In the genomic region with DNA sequence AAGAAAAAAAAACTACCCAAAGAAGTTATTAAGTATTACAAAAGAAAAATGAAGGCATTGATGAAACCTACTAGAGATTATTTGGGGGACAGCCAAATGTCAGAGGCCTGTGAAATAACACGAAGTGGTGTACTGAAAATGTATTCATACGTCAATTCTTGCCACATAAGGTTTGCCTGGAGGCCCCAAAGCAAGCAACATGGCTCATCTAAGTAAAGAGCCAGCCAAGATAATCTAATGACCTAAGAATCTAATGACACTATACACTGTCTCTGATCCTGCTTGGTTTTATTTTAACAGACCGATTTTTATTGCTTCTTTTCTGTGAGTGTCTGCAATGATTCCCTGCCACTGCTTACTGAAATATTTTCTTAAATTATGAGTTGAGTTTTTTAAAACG, we compare ENCODE assay signal across 19 cellular contexts. TPM values are rescaled to one million over a fixed set of nuclear protein-coding genes. Genes with fewer than 3 reads are reported as not detected.
A peak's percentile ranks its signal among the peaks of the same experiment; 100 is the strongest.
DNase-seq lines count a peak whose midpoint lies in the region; ATAC-seq, FAIRE-seq and TF ChIP-seq lines count a peak whose summit lies in the region.
"Had no signal": no experiment of that assay in that cellular context is flagged by ENCODE, and none has a peak within 500 bp of the region (broad histone marks: within the 10 kb centered on the region; RNA-seq: fewer than 3 reads in every experiment).

No MANE protein-coding gene starts in this region.

- no peaks in the 10 kb centered on the region for H3K27me3 ChIP-seq in pancreas
- H3K27me3 ChIP-seq in lower lobe of right lung (ENCODE audit: low read depth), result no peaks in the 10 kb centered on the region
- H3K27me3 ChIP-seq: testis had no signal

- intact Hi-C loops in pancreas (cut with DNase I) (no loop called here), lower lobe of right lung (cut with DNase I) (no loop called here)

- no peaks in the 10 kb centered on the region for H3K9me3 ChIP-seq in pancreas
- no peaks in the 10 kb centered on the region for H3K9me3 ChIP-seq in lower lobe of right lung
- H3K9me3 ChIP-seq: testis had no signal

- DNase-seq in AG08395 (ENCODE audit: low spot score), result peak; percentile 50
- peak; percentile 75 for DNase-seq in amniotic epithelial cell (ENCODE audit: low read depth)
- DNase-seq in foreskin fibroblast, result peak; percentile 64 to 83
- no peak for DNase-seq in pancreas
- DNase-seq in lower lobe of right lung, result no peak
- no peak for DNase-seq in effector CD8-positive, alpha-beta T cell (lab: John Stamatoyannopoulos, UW)
- DNase-seq: activated CD4-positive, alpha-beta T cell treated with anti-CD3 and anti-CD28 coated beads, Interleukin-2, amount 50 U/mL, for 1 hour; anterior cingulate cortex; DMS 273 treated with DMSO at 0.1 percent for 48 hours; hypothalamus; NCI-H1105 treated with DMSO at 0.1 percent for 48 hours; NCI-H510A; stimulated activated CD4-positive, alpha-beta T cell treated with anti-CD3 and anti-CD28 coated beads, Interleukin-12 subunit alpha, Interleukin-12 subunit beta, amount 100 ng/mL, for 4 hours; T1000; testis had no signal

- no peak for TF ChIP-seq CTCF in foreskin fibroblast (IDR thresholded peaks at IDR 0.05; ENCODE audit: low read depth, low read length)
- TF ChIP-seq CTCF in pancreas (IDR thresholded peaks at IDR 0.05), result no peak
- no peak for TF ChIP-seq CTCF in lower lobe of right lung (IDR thresholded peaks at IDR 0.05)

- 66 to 70% methylated on average over 4 of the region's 4 CpGs for WGBS in pancreas, 2 donors

- H3K4me3 ChIP-seq in foreskin fibroblast (ENCODE audit: low read depth in 1 of 2, low read length in 2 of 2) (no peak overlapping the region), pancreas (no peak overlapping the region), lower lobe of right lung (no peak overlapping the region)
- H3K4me3 ChIP-seq: testis had no signal

- H3K36me3 ChIP-seq in pancreas, result no peaks in the 10 kb centered on the region
- no peaks in the 10 kb centered on the region for H3K36me3 ChIP-seq in lower lobe of right lung

- no peak overlapping the region for H3K27ac ChIP-seq in pancreas
- H3K27ac ChIP-seq in lower lobe of right lung, result no peak overlapping the region
- H3K27ac ChIP-seq: testis had no signal

- FAIRE-seq in pancreas (lab: Jason Lieb, UNC), result peak; percentile 68
- FAIRE-seq: RCC 7860 had no signal

- peak in 1 of 4 donors; percentile 56 for ATAC-seq in pancreas
- no peak for ATAC-seq in HG02870 (IDR thresholded peaks at IDR 0.05; ENCODE audit: unreplicated experiment)
- no peak for ATAC-seq in GM21423 (IDR thresholded peaks at IDR 0.05; ENCODE audit: unreplicated experiment)
- no peak for ATAC-seq in lower lobe of right lung
- ATAC-seq: left lobe of liver had no signal

- H3K4me1 ChIP-seq in pancreas, result no peaks in the 10 kb centered on the region
- H3K4me1 ChIP-seq in lower lobe of right lung, result peaks cover 24% of the 10 kb centered on the region
- H3K4me1 ChIP-seq: testis had no signal

RNA-seq across cellular contexts. Expression of gene FILIP1, which starts 34.7 kb away (rescaled TPM):
- 1 to 10 TPM in 5 of 6 donors, under 1 TPM in 1; 0.88 to 3.6 (median 1.6) TPM for total RNA-seq in pancreas
- under 1 TPM; 0.33 to 0.87 TPM for polyA plus RNA-seq in pancreas
- 17.4 TPM for total RNA-seq in lower lobe of right lung

Comparison
In these comparisons a context has a peak if more than half of its experiments do, and no peak if none do; other contexts are left out.
1. DNase-seq: peak in AG08395 (single experiment), amniotic epithelial cell (single experiment) and foreskin fibroblast (2 of 2); none in pancreas (0 of 6), lower lobe of right lung (single experiment) and effector CD8-positive, alpha-beta T cell (single experiment).